Comparison of ENCODE assay signal across 8 cellular contexts in genomic region chrX:53312946-53313745, GRCh38. TPM values are rescaled to one million over a fixed set of nuclear protein-coding genes. Genes with fewer than 3 reads are reported as not detected.
DNase-seq lines count a peak whose midpoint lies in the region; ATAC-seq and TF ChIP-seq lines count a peak whose summit lies in the region.

No MANE protein-coding gene starts in this region.

- H3K27ac ChIP-seq in Karpas-422 (ENCODE audit: low read length) (no peak overlapping the region), sigmoid colon (no peak overlapping the region)

- 3 to 4% methylated on average over 8 of the region's 8 CpGs for WGBS in sigmoid colon, 2 donors

- H3K79me2 ChIP-seq in Karpas-422 (ENCODE audit: low read length): no peaks in the 10 kb centered on the region

- H3K27ac Mint-ChIP-seq in activated T-helper 2 cell treated with anti-CD3 and anti-CD28 coated beads, Interferon-gamma antibody, Interleukin-2, Interleukin-4, amounts not matched to agents 10 μg/mL and 5 μg/mL and 100 μg/mL, durations not matched to agents 14 hours and 24 hours and 36 hours: no peak overlapping the region

- H3K4me3 Mint-ChIP-seq in activated T-helper 2 cell treated with anti-CD3 and anti-CD28 coated beads, Interferon-gamma antibody, Interleukin-2, Interleukin-4, amounts not matched to agents 10 μg/mL and 5 μg/mL and 100 μg/mL, durations not matched to agents 14 hours and 24 hours and 36 hours (ENCODE audit: low read depth): no peak overlapping the region

- H3K4me3 ChIP-seq in Karpas-422 (ENCODE audit: low read length) (no peak overlapping the region), sigmoid colon (no peak overlapping the region)

- peak; percentile 66 to 73 for ATAC-seq in left cardiac atrium

- TF ChIP-seq CTCF in sigmoid colon (IDR thresholded peaks at IDR 0.05): peak; percentile 31 to 54 (median 48)

- DNase-seq in NCI-H2171 treated with DMSO at 0.1 percent for 48 hours (lab: John Stamatoyannopoulos, UW): peak; percentile 25
- DNase-seq in NCI-H2171 (lab: John Stamatoyannopoulos, UW): no peak
- peak; percentile 85 for DNase-seq in Karpas-422
- DNase-seq in SW480 (ENCODE audit: low spot score): peak; percentile 28
- peak; percentile 16 for DNase-seq in amniotic stem cell (lab: John Stamatoyannopoulos, UW)
- DNase-seq in left cardiac atrium: peak; percentile 56
- peak; percentile 81 for DNase-seq in sigmoid colon
- DNase-seq in activated T-helper 2 cell treated with anti-CD3 and anti-CD28 coated beads, Interferon-gamma antibody, Interleukin-2, Interleukin-4, amounts not matched to agents 10 μg/mL and 5 μg/mL and 100 μg/mL, durations not matched to agents 14 hours and 24 hours and 36 hours (ENCODE audit: low spot score): no peak

- H3K9me2 ChIP-seq in Karpas-422 (replicated peaks; ENCODE audit: insufficient read depth, low read length): no peaks in the 10 kb centered on the region

- peak overlapping the region; percentile 3 for H3K4me2 ChIP-seq in Karpas-422 (ENCODE audit: low read depth, low read length, poor library complexity, severe bottlenecking)

- H3K36me3 ChIP-seq in Karpas-422 (ENCODE audit: insufficient read depth, low read length) (no peaks in the 10 kb centered on the region), sigmoid colon (no peaks in the 10 kb centered on the region)

- H3K9ac ChIP-seq in Karpas-422 (ENCODE audit: low read length): no peak overlapping the region

- peaks cover 7% of the 10 kb centered on the region for H3K27me3 Mint-ChIP-seq in activated T-helper 2 cell treated with anti-CD3 and anti-CD28 coated beads, Interferon-gamma antibody, Interleukin-2, Interleukin-4, amounts not matched to agents 10 μg/mL and 5 μg/mL and 100 μg/mL, durations not matched to agents 14 hours and 24 hours and 36 hours (ENCODE audit: low read depth)

- peak overlapping the region; percentile 51; the same call in 1 of the 2 replicates for H2AFZ ChIP-seq in Karpas-422 (ENCODE audit: low read length)

- no peak for TF ChIP-seq POLR2A in sigmoid colon (IDR thresholded peaks at IDR 0.05)

- no peaks in the 10 kb centered on the region for H4K20me1 ChIP-seq in Karpas-422 (ENCODE audit: insufficient read depth, low read depth, low read length)

- H3K9me3 Mint-ChIP-seq in activated T-helper 2 cell treated with anti-CD3 and anti-CD28 coated beads, Interferon-gamma antibody, Interleukin-2, Interleukin-4, amounts not matched to agents 10 μg/mL and 5 μg/mL and 100 μg/mL, durations not matched to agents 14 hours and 24 hours and 36 hours: no peaks in the 10 kb centered on the region

- peaks cover 1% of the 10 kb centered on the region for H3K4me1 Mint-ChIP-seq in activated T-helper 2 cell treated with anti-CD3 and anti-CD28 coated beads, Interferon-gamma antibody, Interleukin-2, Interleukin-4, amounts not matched to agents 10 μg/mL and 5 μg/mL and 100 μg/mL, durations not matched to agents 14 hours and 24 hours and 36 hours (ENCODE audit: low read depth)

- no peaks in the 10 kb centered on the region for H3K36me3 Mint-ChIP-seq in activated T-helper 2 cell treated with anti-CD3 and anti-CD28 coated beads, Interferon-gamma antibody, Interleukin-2, Interleukin-4, amounts not matched to agents 10 μg/mL and 5 μg/mL and 100 μg/mL, durations not matched to agents 14 hours and 24 hours and 36 hours (ENCODE audit: low read depth)

- H3K9me3 ChIP-seq in Karpas-422 (ENCODE audit: low read length) (no peaks in the 10 kb centered on the region), sigmoid colon (no peaks in the 10 kb centered on the region)

- no peak for TF ChIP-seq EP300 in sigmoid colon (IDR thresholded peaks at IDR 0.05)

- H3K27me3 ChIP-seq in Karpas-422 (ENCODE audit: low read length) (no peaks in the 10 kb centered on the region), sigmoid colon (no peaks in the 10 kb centered on the region)

- H3K4me1 ChIP-seq in Karpas-422 (ENCODE audit: low read length): peaks cover 8% of the 10 kb centered on the region
- H3K4me1 ChIP-seq in sigmoid colon: peaks cover 0 to 8% (median 4%) of the 10 kb centered on the region in 4 donors

- intact Hi-C loops in left cardiac atrium (cut with DNase I): loop anchor here in 1 of 2 donors (10.0 kb wide), 1 partner anchor 122 kb away; the partner anchor contains the start of gene HSD17B10
- intact Hi-C loops in sigmoid colon (cut with DNase I): loop anchor here (2.0 to 5.0 kb wide), 2 partner anchors 109 to 124 kb away; partner anchors contain the start of genes RIBC1 and SMC1A
- intact Hi-C loops in activated T-helper 2 cell treated with anti-CD3 and anti-CD28 coated beads, Interferon-gamma antibody, Interleukin-2, Interleukin-4, amounts not matched to agents 10 μg/mL and 5 μg/mL and 100 μg/mL, durations not matched to agents 14 hours and 24 hours and 36 hours (cut with micrococcal nuclease): loop anchor here (10.0 kb wide), 1 partner anchor 62 kb away; no protein-coding TSS in a partner anchor

RNA-seq across cellular contexts. Expression of gene IQSEC2, which starts 31.8 kb away (rescaled TPM):
- total RNA-seq in Karpas-422 (2014; rRNA removed; shearing (Covaris generic); ENCODE audit: low replicate concordance): 0.07 TPM in 1 of 2 replicates, not detected in the other
- 10 to 100 TPM in 1 of 2 donors, 1 to 10 TPM in 1; 9.1 to 10.8 TPM for total RNA-seq in left cardiac atrium
- total RNA-seq in sigmoid colon: 10 to 100 TPM; 13.6 to 21.4 (median 17.8) TPM
- polyA plus RNA-seq in sigmoid colon: 10 to 100 TPM; 18.6 to 27.5 (median 19.9) TPM
- total RNA-seq in activated T-helper 2 cell treated with anti-CD3 and anti-CD28 coated beads, Interferon-gamma antibody, Interleukin-2, Interleukin-4, amounts not matched to agents 10 μg/mL and 5 μg/mL and 100 μg/mL, durations not matched to agents 14 hours and 24 hours and 36 hours: 0.14 and 0.21 TPM in 2 replicates

Comparison
In these comparisons a context has a peak if more than half of its experiments do, and no peak if none do; other contexts are left out.
1. DNase-seq: peak in NCI-H2171 treated with DMSO at 0.1 percent for 48 hours (single experiment), Karpas-422 (single experiment), SW480 (single experiment), amniotic stem cell (single experiment), left cardiac atrium (single experiment) and sigmoid colon (single experiment); none in NCI-H2171 (single experiment) and activated T-helper 2 cell treated with anti-CD3 and anti-CD28 coated beads, Interferon-gamma antibody, Interleukin-2, Interleukin-4, amounts not matched to agents 10 μg/mL and 5 μg/mL and 100 μg/mL, durations not matched to agents 14 hours and 24 hours and 36 hours (single experiment).